8 cellular contexts compared by ENCODE assay signal in genomic region chr19:10403137-10404021, GRCh38. TPM values are rescaled to one million over a fixed set of nuclear protein-coding genes. Genes with fewer than 3 reads are reported as not detected.
DNase-seq lines count a peak whose midpoint lies in the region; ATAC-seq lines count a peak whose summit lies in the region.

CDC37 (minus strand) TSS chr19:10403542; CDS start chr19:10403479, 63 bp downstream.

- peaks cover 19% of the 10 kb centered on the region for H3K36me3 Mint-ChIP-seq in activated CD8-positive, alpha-beta memory T cell treated with anti-CD3 and anti-CD28 coated beads, Interleukin-2, amount 10 ng/mL, durations not matched to agents 7 days and 5 days

- DNase-seq in COR-L47 (lab: John Stamatoyannopoulos, UW) (peak; percentile 96), NT2/D1 (ENCODE audit: low read depth, low spot score) (peak; percentile 96)
- peak; percentile 98 for DNase-seq in activated CD8-positive, alpha-beta memory T cell treated with anti-CD3 and anti-CD28 coated beads, Interleukin-2, amount 10 ng/mL, durations not matched to agents 7 days and 5 days
- DNase-seq in stimulated activated CD8-positive, alpha-beta memory T cell treated with anti-CD3 and anti-CD28 coated beads, Interleukin-15, amount 100 ng/mL, for 24 hours (ENCODE audit: low read depth), result peak; percentile 99

- H3K27ac Mint-ChIP-seq in activated CD8-positive, alpha-beta memory T cell treated with anti-CD3 and anti-CD28 coated beads, Interleukin-2, amount 10 ng/mL, durations not matched to agents 7 days and 5 days, result peak within 1 kb of the TSS; percentile 93

- H3K36me3 ChIP-seq in HUES48 (ENCODE audit: control insufficient read depth, insufficient read depth, low read length) (peaks cover 11% of the 10 kb centered on the region), NT2/D1 (ENCODE audit: insufficient read depth, insufficient read length, low read length) (peaks cover 32% of the 10 kb centered on the region), endocrine pancreas (ENCODE audit: control insufficient read depth, insufficient read depth, low read length) (no peaks in the 10 kb centered on the region), mesodermal cell (ENCODE audit: control insufficient read depth, insufficient read depth, low read length) (peaks cover 28% of the 10 kb centered on the region)

- peaks cover 60% of the 10 kb centered on the region for H3K4me1 Mint-ChIP-seq in activated CD8-positive, alpha-beta memory T cell treated with anti-CD3 and anti-CD28 coated beads, Interleukin-2, amount 10 ng/mL, durations not matched to agents 7 days and 5 days

- peak; percentile 77 for ATAC-seq in GM21381 (IDR thresholded peaks at IDR 0.05; ENCODE audit: unreplicated experiment)
- peak; percentile 71 for ATAC-seq in activated CD8-positive, alpha-beta memory T cell treated with anti-CD3 and anti-CD28 coated beads, Interleukin-2, amount 10 ng/mL, durations not matched to agents 7 days and 5 days

- no peaks in the 10 kb centered on the region for H3K9me3 Mint-ChIP-seq in activated CD8-positive, alpha-beta memory T cell treated with anti-CD3 and anti-CD28 coated beads, Interleukin-2, amount 10 ng/mL, durations not matched to agents 7 days and 5 days (ENCODE audit: low read depth)

- H3K4me3 Mint-ChIP-seq in activated CD8-positive, alpha-beta memory T cell treated with anti-CD3 and anti-CD28 coated beads, Interleukin-2, amount 10 ng/mL, durations not matched to agents 7 days and 5 days, result peak within 1 kb of the TSS; percentile 97

- H3K4me3 ChIP-seq in HUES48 (ENCODE audit: low read depth, low read length) (peak within 1 kb of the TSS; percentile 99), NT2/D1 (ENCODE audit: insufficient read length, low read depth) (peak within 1 kb of the TSS; percentile 100), endocrine pancreas (ENCODE audit: control insufficient read depth, insufficient read depth, low read length) (peak within 1 kb of the TSS; percentile 79), mesodermal cell (ENCODE audit: extremely low read depth, insufficient read depth, low read length, poor library complexity, severe bottlenecking) (peak within 1 kb of the TSS; percentile 100)

- H3K27ac ChIP-seq in HUES48 (ENCODE audit: low read depth, low read length) (peak within 1 kb of the TSS; percentile 74), mesodermal cell (ENCODE audit: low read depth, low read length, severe bottlenecking) (peak within 1 kb of the TSS; percentile 77)

- peak within 1 kb of the TSS; percentile 84 for H3K9ac ChIP-seq in HUES48 (ENCODE audit: low read depth, low read length)
- peak within 1 kb of the TSS; percentile 99 for H3K9ac ChIP-seq in NT2/D1 (ENCODE audit: insufficient read length, low read depth)
- H3K9ac ChIP-seq in endocrine pancreas (ENCODE audit: control insufficient read depth, insufficient read depth, low read length), result peak within 1 kb of the TSS; percentile 91

- H3K27me3 ChIP-seq in HUES48 (ENCODE audit: control insufficient read depth, insufficient read depth, low read length) (peaks cover 29% of the 10 kb centered on the region), NT2/D1 (ENCODE audit: insufficient read depth, insufficient read length) (no peaks in the 10 kb centered on the region), endocrine pancreas (ENCODE audit: control insufficient read depth, insufficient read depth, low read length) (peaks cover under 1% of the 10 kb centered on the region)

- CTCF ChIA-PET in activated CD8-positive, alpha-beta memory T cell treated with anti-CD3 and anti-CD28 coated beads, Interleukin-2, amount 10 ng/mL, durations not matched to agents 7 days and 5 days (lab: Charles Lee), result interaction anchor here (0.6 to 23.2 kb wide), 30 partner anchors 12 to 462 kb away, joined by 3 to 1020 read pairs (median 4); partner anchors contain the start of genes CDKN2D, ICAM1, PDE4A and QTRT1

- 1% methylated on average over 54 to 61 of the region's 69 CpGs for WGBS in mesodermal cell (ENCODE audit: insufficient coverage in 2 of 2), 2 experiments

- no peaks in the 10 kb centered on the region for H3K4me1 ChIP-seq in HUES48 (ENCODE audit: control insufficient read depth, insufficient read depth, low read length)
- peaks cover 9% of the 10 kb centered on the region for H3K4me1 ChIP-seq in NT2/D1 (ENCODE audit: insufficient read depth, insufficient read length)
- no peaks in the 10 kb centered on the region for H3K4me1 ChIP-seq in endocrine pancreas (ENCODE audit: control insufficient read depth, insufficient read depth, low read length)
- H3K4me1 ChIP-seq in mesodermal cell (ENCODE audit: control insufficient read depth, insufficient read depth, low read length, poor library complexity, severe bottlenecking), result peaks cover 13% of the 10 kb centered on the region

- H3K9me3 ChIP-seq in HUES48 (ENCODE audit: control insufficient read depth, insufficient read depth, low read length) (no peaks in the 10 kb centered on the region), NT2/D1 (ENCODE audit: insufficient read depth, low read length) (no peaks in the 10 kb centered on the region), endocrine pancreas (ENCODE audit: control insufficient read depth, low read length) (no peaks in the 10 kb centered on the region), mesodermal cell (ENCODE audit: control insufficient read depth, low read length) (no peaks in the 10 kb centered on the region)

- no peaks in the 10 kb centered on the region for H3K27me3 Mint-ChIP-seq in activated CD8-positive, alpha-beta memory T cell treated with anti-CD3 and anti-CD28 coated beads, Interleukin-2, amount 10 ng/mL, durations not matched to agents 7 days and 5 days

RNA-seq across cellular contexts. Expression of gene CDC37, which starts in this region (rescaled TPM):
- total RNA-seq in activated CD8-positive, alpha-beta memory T cell treated with anti-CD3 and anti-CD28 coated beads, Interleukin-2, amount 10 ng/mL, durations not matched to agents 7 days and 5 days, result 100 to 1,000 TPM; 283 to 309 TPM
- 222 TPM for polyA plus RNA-seq in mesodermal cell (2013, experiment 1 of 2)
- 182 TPM for polyA plus RNA-seq in mesodermal cell (2013, experiment 2 of 2)

Comparison
In these comparisons a context has a peak if more than half of its experiments do, and no peak if none do; other contexts are left out.
1. Peak in every context shown above with its lines: DNase-seq, ATAC-seq, H3K4me3 ChIP-seq and H3K27ac ChIP-seq.